23 cellular contexts compared by ENCODE assay signal in genomic region chr22:30824711-30825110, GRCh38.
"Had no signal": no experiment of that assay in that cellular context is flagged by ENCODE, and none has a peak within 500 bp of the region (broad histone marks: within the 10 kb centered on the region; RNA-seq: fewer than 3 reads in every experiment).

No MANE protein-coding gene starts in this region.

- H3K4me1 Mint-ChIP-seq: immature natural killer cell; memory B cell; stimulated activated memory B cell treated with anti-CD40 and anti-IgM and Interleukin-4, amounts not matched to agents 10 μg/mL and 1 μg/mL and 100 μg/mL, for 72 hours had no signal

- H3K9me3 ChIP-seq: mucosa of descending colon, neutrophil, prostate gland, right atrium auricular region, spleen, testis, tibial artery, upper lobe of left lung, uterus had no signal

- ATAC-seq: mucosa of descending colon; natural killer cell treated with Interleukin-12 subunit alpha and Interleukin-12 subunit beta and Interleukin-15 and Interleukin-18, amount 100 ng/mL, for 72 hours; sciatic nerve; stimulated activated memory B cell treated with anti-CD40 and anti-IgM and Interleukin-4, amounts not matched to agents 10 μg/mL and 1 μg/mL and 100 μg/mL, for 72 hours; stimulated activated naive CD8-positive, alpha-beta T cell treated with anti-CD3 and anti-CD28 coated beads, Interleukin-15, Interleukin-2, amounts not matched to agents 100 U/mL and 50 U/mL, for 24 hours had no signal

- H3K4me3 Mint-ChIP-seq: immature natural killer cell; memory B cell; mesothelial cell of epicardium; naive B cell; natural killer cell treated with Interleukin-12 subunit alpha and Interleukin-12 subunit beta and Interleukin-15 and Interleukin-18, amount 100 ng/mL, for 72 hours; stimulated activated memory B cell treated with anti-CD40 and anti-IgM and Interleukin-4, amounts not matched to agents 10 μg/mL and 1 μg/mL and 100 μg/mL, for 72 hours had no signal

- H3K9me3 Mint-ChIP-seq: immature natural killer cell; memory B cell; mesothelial cell of epicardium; natural killer cell treated with Interleukin-12 subunit alpha and Interleukin-12 subunit beta and Interleukin-15 and Interleukin-18, amount 100 ng/mL, for 72 hours; neural crest cell; stimulated activated memory B cell treated with anti-CD40 and anti-IgM and Interleukin-4, amounts not matched to agents 10 μg/mL and 1 μg/mL and 100 μg/mL, for 72 hours had no signal

- H3K4me3 ChIP-seq: lung, mucosa of descending colon, prostate gland, right atrium auricular region, spleen, testis, tibial artery, upper lobe of left lung, uterus had no signal

- H3K4me1 ChIP-seq: prostate gland had no signal

- DNase-seq: cortex of kidney; hypothalamus; immature natural killer cell; mucosa of descending colon; naive B cell; spleen; stimulated activated CD4-positive, alpha-beta T cell treated with anti-CD3 and anti-CD28 coated beads, Interleukin-4, amount 100 ng/mL, for 4 hours; stimulated activated naive CD8-positive, alpha-beta T cell treated with anti-CD3 and anti-CD28 coated beads, Interleukin-15, Interleukin-2, amounts not matched to agents 100 U/mL and 50 U/mL, for 24 hours; substantia nigra; testis; upper lobe of left lung; uterus had no signal

- H3K36me3 Mint-ChIP-seq: memory B cell; mesothelial cell of epicardium; natural killer cell treated with Interleukin-12 subunit alpha and Interleukin-12 subunit beta and Interleukin-15 and Interleukin-18, amount 100 ng/mL, for 72 hours; stimulated activated memory B cell treated with anti-CD40 and anti-IgM and Interleukin-4, amounts not matched to agents 10 μg/mL and 1 μg/mL and 100 μg/mL, for 72 hours had no signal

- H3K27ac Mint-ChIP-seq: immature natural killer cell; memory B cell; mesothelial cell of epicardium; naive B cell; natural killer cell treated with Interleukin-12 subunit alpha and Interleukin-12 subunit beta and Interleukin-15 and Interleukin-18, amount 100 ng/mL, for 72 hours; stimulated activated memory B cell treated with anti-CD40 and anti-IgM and Interleukin-4, amounts not matched to agents 10 μg/mL and 1 μg/mL and 100 μg/mL, for 72 hours had no signal

- H3K36me3 ChIP-seq: neutrophil, prostate gland, right atrium auricular region, spleen, tibial artery, upper lobe of left lung, uterus had no signal

- H3K27ac ChIP-seq: neutrophil, prostate gland, right atrium auricular region, spleen, testis, tibial artery, upper lobe of left lung, uterus had no signal

- H3K27me3 ChIP-seq: testis, uterus had no signal
